Comparison of ENCODE assay signal across 12 cellular contexts in genomic region chr20:32051720-32052089, GRCh38. TPM values are rescaled to one million over a fixed set of nuclear protein-coding genes. Genes with fewer than 3 reads are reported as not detected.
DNase-seq lines count a peak whose midpoint lies in the region; ATAC-seq and TF ChIP-seq lines count a peak whose summit lies in the region.
"Had no signal": no experiment of that assay in that cellular context is flagged by ENCODE, and none has a peak within 500 bp of the region (broad histone marks: within the 10 kb centered on the region; RNA-seq: fewer than 3 reads in every experiment).

No MANE protein-coding gene starts in this region.

- TF ChIP-seq CTCF in Caco-2 (IDR thresholded peaks at IDR 0.05; ENCODE audit: insufficient read depth in 1 of 2, low read depth in 1 of 2, low read length in 1 of 2, severe bottlenecking in 1 of 2, unreplicated experiment in 1 of 2): no peak
- no peak for TF ChIP-seq CTCF in endothelial cell (IDR thresholded peaks at IDR 0.05; ENCODE audit: unreplicated experiment)
- TF ChIP-seq CTCF in parathyroid adenoma (IDR thresholded peaks at IDR 0.05): no peak

- H3K4me1 ChIP-seq in Caco-2 (no peaks in the 10 kb centered on the region), Karpas-422 (ENCODE audit: low read length) (peaks cover 27% of the 10 kb centered on the region), parathyroid adenoma (no peaks in the 10 kb centered on the region)
- H3K4me1 ChIP-seq: testis had no signal

- H2AFZ ChIP-seq in Karpas-422 (ENCODE audit: low read length) (no peak overlapping the region), parathyroid adenoma (peak overlapping the region; percentile 84)

- H3K36me3 Mint-ChIP-seq in Caco-2 (ENCODE audit: insufficient read depth, unreplicated experiment) (no peaks in the 10 kb centered on the region), endothelial cell (ENCODE audit: low read depth, unreplicated experiment) (no peaks in the 10 kb centered on the region)

- intact Hi-C loops in Caco-2 (cut with micrococcal nuclease; ENCODE audit: unreplicated experiment): no loop called here

- ATAC-seq in SK-N-SH treated with all-trans-retinoic acid at 6 μM for 48 hours: no peak
- ATAC-seq: gastrocnemius medialis had no signal

- no peaks in the 10 kb centered on the region for H3K9me2 ChIP-seq in Karpas-422 (replicated peaks; ENCODE audit: insufficient read depth, low read length)

- peaks cover 38% of the 10 kb centered on the region for H3K27me3 Mint-ChIP-seq in Caco-2 (ENCODE audit: insufficient read depth, unreplicated experiment)
- peaks cover 15% of the 10 kb centered on the region for H3K27me3 Mint-ChIP-seq in endothelial cell (ENCODE audit: unreplicated experiment)

- DNase-seq in Caco-2 (no peak), Karpas-422 (no peak), endothelial cell (ENCODE audit: low spot score) (no peak), 8988T (no peak), MV-4-11 (lab: John Stamatoyannopoulos, UW) (no peak), midbrain (lab: John Stamatoyannopoulos, UW) (no peak)
- DNase-seq: gastrocnemius medialis had no signal

- CTCF ChIA-PET in Caco-2 (lab: Charles Lee): interaction anchor here (1.2 kb wide), 1 partner anchor 34 kb away, joined by 3 read pairs; no protein-coding TSS in a partner anchor

- H3K36me3 ChIP-seq in Caco-2 (ENCODE audit: control insufficient read depth, insufficient read depth, low read length) (no peaks in the 10 kb centered on the region), Karpas-422 (ENCODE audit: insufficient read depth, low read length) (no peaks in the 10 kb centered on the region), parathyroid adenoma (ENCODE audit: control insufficient read depth, insufficient read depth, low read length) (no peaks in the 10 kb centered on the region)
- H3K36me3 ChIP-seq: gastrocnemius medialis had no signal

- H3K4me3 ChIP-seq in Caco-2 (ENCODE audit: low read depth, low read length) (no peak overlapping the region), Karpas-422 (ENCODE audit: low read length) (peak overlapping the region; percentile 55; the same call in 1 of the 2 replicates), parathyroid adenoma (ENCODE audit: low read depth, low read length) (no peak overlapping the region)
- H3K4me3 ChIP-seq: mucosa of descending colon had no signal

- H3K9me3 Mint-ChIP-seq in Caco-2 (ENCODE audit: unreplicated experiment) (no peaks in the 10 kb centered on the region), endothelial cell (ENCODE audit: unreplicated experiment) (no peaks in the 10 kb centered on the region)

- BruUV-seq in Caco-2 (replicated peaks; lab: Mats Ljungman, UMichigan): no TSS peak

- H3K79me2 ChIP-seq in Karpas-422 (ENCODE audit: low read length) (no peaks in the 10 kb centered on the region), parathyroid adenoma (no peaks in the 10 kb centered on the region)

- H3K4me2 ChIP-seq in Karpas-422 (ENCODE audit: low read depth, low read length, poor library complexity, severe bottlenecking) (peak overlapping the region; percentile 44), parathyroid adenoma (ENCODE audit: low read length) (peak overlapping the region; percentile 63)

- H3K27ac Mint-ChIP-seq in Caco-2 (ENCODE audit: unreplicated experiment) (no peak overlapping the region), endothelial cell (ENCODE audit: unreplicated experiment) (no peak overlapping the region)

- H4K20me1 ChIP-seq in Karpas-422 (ENCODE audit: insufficient read depth, low read depth, low read length): no peaks in the 10 kb centered on the region

- H3K4me1 Mint-ChIP-seq in Caco-2 (ENCODE audit: low read depth, unreplicated experiment) (no peaks in the 10 kb centered on the region), endothelial cell (ENCODE audit: unreplicated experiment) (peaks cover 9% of the 10 kb centered on the region)

- H3K27ac ChIP-seq in Karpas-422 (ENCODE audit: low read length) (no peak overlapping the region), parathyroid adenoma (no peak overlapping the region)
- H3K27ac ChIP-seq: testis had no signal

- POLR2A ChIA-PET in Caco-2 (lab: Charles Lee): no interaction called here

- H3K9ac ChIP-seq in Karpas-422 (ENCODE audit: low read length) (no peak overlapping the region), parathyroid adenoma (no peak overlapping the region)

- peaks cover 7% of the 10 kb centered on the region for H3K27me3 ChIP-seq in Caco-2 (replicated peaks; ENCODE audit: control insufficient read depth, insufficient read depth, low read length)
- no peaks in the 10 kb centered on the region for H3K27me3 ChIP-seq in Karpas-422 (ENCODE audit: low read length)
- peaks cover 17% of the 10 kb centered on the region for H3K27me3 ChIP-seq in parathyroid adenoma (ENCODE audit: control insufficient read depth, insufficient read depth, low read length)
- H3K27me3 ChIP-seq: testis had no signal

- H3K4me3 Mint-ChIP-seq in Caco-2 (ENCODE audit: unreplicated experiment): peak overlapping the region; percentile 44
- H3K4me3 Mint-ChIP-seq in endothelial cell (ENCODE audit: unreplicated experiment): peak overlapping the region; percentile 81

- H3K9me3 ChIP-seq in Caco-2 (0 out of 2 replicates have a peak, but pooled peaks cover 10% of the 10 kb centered on the region), Karpas-422 (ENCODE audit: low read length) (no peaks in the 10 kb centered on the region), parathyroid adenoma (ENCODE audit: control insufficient read depth, low read length) (no peaks in the 10 kb centered on the region)
- H3K9me3 ChIP-seq: gastrocnemius medialis, mucosa of descending colon, testis had no signal

TF ChIP-seq in SK-N-SH treated with all-trans-retinoic acid at 6 μM for 48 hours, 23 proteins besides CTCF, POLR2A, EP300 and RAD21:
- TF ChIP-seq ZNF565 (CRISPR knock-in tag; conservative IDR thresholded peaks at IDR 0.05; ENCODE audit: low read depth): no peak
- TF ChIP-seq ZNF70 (CRISPR knock-in tag; IDR thresholded peaks at IDR 0.05): no peak
- TF ChIP-seq BACH2 (CRISPR knock-in tag; IDR thresholded peaks at IDR 0.05; ENCODE audit: borderline replicate concordance): no peak
- TF ChIP-seq SNAI2 (CRISPR knock-in tag; IDR thresholded peaks at IDR 0.05): no peak
- TF ChIP-seq CSRNP3 (CRISPR knock-in tag; IDR thresholded peaks at IDR 0.05): no peak
- no peak for TF ChIP-seq ISL1 (CRISPR knock-in tag; IDR thresholded peaks at IDR 0.05)
- TF ChIP-seq, protein P1, sequence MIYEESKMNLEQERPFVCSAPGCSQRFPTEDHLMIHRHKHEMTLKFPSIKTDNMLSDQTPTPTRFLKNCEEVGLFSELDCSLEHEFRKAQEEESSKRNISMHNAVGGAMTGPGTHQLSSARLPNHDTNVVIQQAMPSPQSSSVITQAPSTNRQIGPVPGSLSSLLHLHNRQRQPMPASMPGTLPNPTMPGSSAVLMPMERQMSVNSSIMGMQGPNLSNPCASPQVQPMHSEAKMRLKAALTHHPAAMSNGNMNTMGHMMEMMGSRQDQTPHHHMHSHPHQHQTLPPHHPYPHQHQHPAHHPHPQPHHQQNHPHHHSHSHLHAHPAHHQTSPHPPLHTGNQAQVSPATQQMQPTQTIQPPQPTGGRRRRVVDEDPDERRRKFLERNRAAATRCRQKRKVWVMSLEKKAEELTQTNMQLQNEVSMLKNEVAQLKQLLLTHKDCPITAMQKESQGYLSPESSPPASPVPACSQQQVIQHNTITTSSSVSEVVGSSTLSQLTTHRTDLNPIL (CRISPR knock-in tag; IDR thresholded peaks at IDR 0.05; ENCODE audit: low read depth): no peak
- TF ChIP-seq POU6F1 (CRISPR knock-in tag; IDR thresholded peaks at IDR 0.05; ENCODE audit: borderline replicate concordance, low read depth): no peak
- no peak for TF ChIP-seq ZC3H10 (CRISPR knock-in tag; IDR thresholded peaks at IDR 0.05)
- no peak for TF ChIP-seq GLIS3 (CRISPR knock-in tag; IDR thresholded peaks at IDR 0.05)
- no peak for TF ChIP-seq PPARA (CRISPR knock-in tag; IDR thresholded peaks at IDR 0.05; ENCODE audit: borderline replicate concordance)
- TF ChIP-seq ZNF8 (CRISPR knock-in tag; IDR thresholded peaks at IDR 0.05): no peak
- no peak for TF ChIP-seq TCF4 (CRISPR knock-in tag; IDR thresholded peaks at IDR 0.05; ENCODE audit: borderline replicate concordance)
- no peak for TF ChIP-seq ARNTL (CRISPR knock-in tag; IDR thresholded peaks at IDR 0.05; ENCODE audit: borderline replicate concordance, low read depth)

RNA-seq across cellular contexts. Expression of gene HCK, which starts 0.3 kb away (rescaled TPM):
- not detected in 2 replicates for total RNA-seq in Caco-2 (2022)
- 16.9 and 22.5 TPM in 2 replicates for total RNA-seq in Karpas-422 (2014; rRNA removed; shearing (Covaris generic); ENCODE audit: low replicate concordance)
- 0.54 TPM for total RNA-seq in endothelial cell (ENCODE audit: unreplicated experiment)
- total RNA-seq: SK-MEL-5 had no signal

RNA-seq across cellular contexts. Expression of gene CCM2L, which starts 41.5 kb away (rescaled TPM):
- 0.16 and 0.32 TPM in 2 replicates for total RNA-seq in Caco-2 (2022)
- 0.36 and 0.78 TPM in 2 replicates for total RNA-seq in Karpas-422 (2014; rRNA removed; shearing (Covaris generic); ENCODE audit: low replicate concordance)
- total RNA-seq in endothelial cell (ENCODE audit: unreplicated experiment): 27.2 TPM

RNA-seq across cellular contexts. Expression of gene TM9SF4, which starts 57.8 kb away (rescaled TPM):
- total RNA-seq in Caco-2 (2022) (130 and 138 TPM in 2 replicates), endothelial cell (ENCODE audit: unreplicated experiment) (46.0 TPM)
- total RNA-seq in Karpas-422 (2014; rRNA removed; shearing (Covaris generic); ENCODE audit: low replicate concordance): 22.5 and 25.0 TPM in 2 replicates

Comparison
In these comparisons a context has a peak if more than half of its experiments do, and no peak if none do; other contexts are left out.
1. RNA of gene HCK, which starts 0.3 kb away (total RNA-seq): 16.9 to 22.5 TPM in Karpas-422; 0.54 TPM in endothelial cell (single experiment) and not detected in Caco-2; every median in the first group is over 10 times any median in the second.
2. RNA of gene CCM2L, which starts 41.5 kb away (total RNA-seq): 27.2 TPM in endothelial cell (single experiment); 0.36 to 0.78 TPM in Karpas-422 and 0.16 to 0.32 TPM in Caco-2; every median in the first group is over 10 times any median in the second.